12 cellular contexts compared by ENCODE assay signal in genomic region chr18:7950380-7951143, GRCh38.
DNase-seq lines count a peak whose midpoint lies in the region; ATAC-seq lines count a peak whose summit lies in the region.
"Had no signal": no experiment of that assay in that cellular context is flagged by ENCODE, and none has a peak within 500 bp of the region (broad histone marks: within the 10 kb centered on the region; RNA-seq: fewer than 3 reads in every experiment).

No MANE protein-coding gene starts in this region.

- H3K36me3 ChIP-seq in naive thymus-derived CD4-positive, alpha-beta T cell (ENCODE audit: control insufficient read depth in 2 of 3, insufficient read depth in 3 of 3, low read length in 3 of 3), result no peaks in the 10 kb centered on the region

- no peak overlapping the region for H3K4me3 ChIP-seq in naive thymus-derived CD4-positive, alpha-beta T cell (ENCODE audit: low read length)

- no peak overlapping the region for H3K4me3 Mint-ChIP-seq in central memory CD8-positive, alpha-beta T cell
- H3K4me3 Mint-ChIP-seq in naive thymus-derived CD4-positive, alpha-beta T cell, result no peak overlapping the region

- peak; percentile 55 for ATAC-seq in central memory CD8-positive, alpha-beta T cell (replicated peaks; ENCODE audit: extremely low read depth, poor library complexity, severe bottlenecking)
- ATAC-seq in naive thymus-derived CD4-positive, alpha-beta T cell, result peak; percentile 42
- ATAC-seq in GM21515 (IDR thresholded peaks at IDR 0.05; ENCODE audit: unreplicated experiment) (no peak), HG03139 (IDR thresholded peaks at IDR 0.05; ENCODE audit: unreplicated experiment) (no peak)
- ATAC-seq: Panc1 had no signal

- H3K27ac ChIP-seq in naive thymus-derived CD4-positive, alpha-beta T cell (ENCODE audit: low read depth, low read length), result no peak overlapping the region
- H3K27ac ChIP-seq: parathyroid adenoma had no signal

- peaks cover 3% of the 10 kb centered on the region for H3K36me3 Mint-ChIP-seq in central memory CD8-positive, alpha-beta T cell (ENCODE audit: insufficient read depth)
- H3K36me3 Mint-ChIP-seq in naive thymus-derived CD4-positive, alpha-beta T cell, result peaks cover 0 to 8% (median 0%) of the 10 kb centered on the region in 5 donors

- H3K9me3 ChIP-seq in naive thymus-derived CD4-positive, alpha-beta T cell (ENCODE audit: control insufficient read depth in 2 of 3, low read length in 3 of 3), result no peaks in the 10 kb centered on the region

- POLR2A ChIA-PET in naive thymus-derived CD4-positive, alpha-beta T cell (lab: Charles Lee), result no interaction called here

- no peaks in the 10 kb centered on the region for H3K27me3 Mint-ChIP-seq in central memory CD8-positive, alpha-beta T cell
- H3K27me3 Mint-ChIP-seq in naive thymus-derived CD4-positive, alpha-beta T cell, result no peaks in the 10 kb centered on the region

- H3K27me3 ChIP-seq in naive thymus-derived CD4-positive, alpha-beta T cell (ENCODE audit: control insufficient read depth in 2 of 2, insufficient read depth in 2 of 2, low read length in 2 of 2), result no peaks in the 10 kb centered on the region

- DNase-seq in EH (ENCODE audit: low read depth) (peak; percentile 66), LoVo (ENCODE audit: low spot score) (peak; percentile 50), NCI-H2029 (lab: John Stamatoyannopoulos, UW) (no peak), SHP77 treated with DMSO at 0.1 percent for 48 hours (lab: John Stamatoyannopoulos, UW) (no peak)
- DNase-seq in central memory CD8-positive, alpha-beta T cell (ENCODE audit: low spot score in 2 of 2), result no peak
- no peak for DNase-seq in naive thymus-derived CD4-positive, alpha-beta T cell
- DNase-seq: cortex of kidney, NCI-H1092 treated with DMSO at 0.1 percent for 48 hours had no signal

- intact Hi-C loops in naive thymus-derived CD4-positive, alpha-beta T cell (cut with micrococcal nuclease), result no loop called here

- no peaks in the 10 kb centered on the region for H3K9me3 Mint-ChIP-seq in central memory CD8-positive, alpha-beta T cell
- no peaks in the 10 kb centered on the region for H3K9me3 Mint-ChIP-seq in naive thymus-derived CD4-positive, alpha-beta T cell

- peaks cover 5 to 7% of the 10 kb centered on the region in 2 donors for H3K4me1 ChIP-seq in naive thymus-derived CD4-positive, alpha-beta T cell (ENCODE audit: control insufficient read depth in 2 of 2, insufficient read depth in 2 of 2, low read length in 2 of 2)

- CTCF ChIA-PET in naive thymus-derived CD4-positive, alpha-beta T cell (lab: Charles Lee), result no interaction called here

- H3K27ac Mint-ChIP-seq in central memory CD8-positive, alpha-beta T cell (ENCODE audit: low read depth), result peak overlapping the region; percentile 32
- no peak overlapping the region for H3K27ac Mint-ChIP-seq in naive thymus-derived CD4-positive, alpha-beta T cell

- peaks cover 11% of the 10 kb centered on the region for H3K4me1 Mint-ChIP-seq in central memory CD8-positive, alpha-beta T cell
- peaks cover 0 to 37% (median 17%) of the 10 kb centered on the region in 7 donors for H3K4me1 Mint-ChIP-seq in naive thymus-derived CD4-positive, alpha-beta T cell

Comparison
In these comparisons a context has a peak if more than half of its experiments do, and no peak if none do; other contexts are left out.
1. DNase-seq: peak in EH (single experiment) and LoVo (single experiment); none in central memory CD8-positive, alpha-beta T cell (0 of 2), naive thymus-derived CD4-positive, alpha-beta T cell (0 of 9), NCI-H2029 (single experiment) and SHP77 treated with DMSO at 0.1 percent for 48 hours (single experiment).
2. ATAC-seq: peak in central memory CD8-positive, alpha-beta T cell (single experiment) and naive thymus-derived CD4-positive, alpha-beta T cell (single experiment); none in GM21515 (single experiment) and HG03139 (single experiment).